ENCODE assay signal across 8 cellular contexts in the genomic region with DNA sequence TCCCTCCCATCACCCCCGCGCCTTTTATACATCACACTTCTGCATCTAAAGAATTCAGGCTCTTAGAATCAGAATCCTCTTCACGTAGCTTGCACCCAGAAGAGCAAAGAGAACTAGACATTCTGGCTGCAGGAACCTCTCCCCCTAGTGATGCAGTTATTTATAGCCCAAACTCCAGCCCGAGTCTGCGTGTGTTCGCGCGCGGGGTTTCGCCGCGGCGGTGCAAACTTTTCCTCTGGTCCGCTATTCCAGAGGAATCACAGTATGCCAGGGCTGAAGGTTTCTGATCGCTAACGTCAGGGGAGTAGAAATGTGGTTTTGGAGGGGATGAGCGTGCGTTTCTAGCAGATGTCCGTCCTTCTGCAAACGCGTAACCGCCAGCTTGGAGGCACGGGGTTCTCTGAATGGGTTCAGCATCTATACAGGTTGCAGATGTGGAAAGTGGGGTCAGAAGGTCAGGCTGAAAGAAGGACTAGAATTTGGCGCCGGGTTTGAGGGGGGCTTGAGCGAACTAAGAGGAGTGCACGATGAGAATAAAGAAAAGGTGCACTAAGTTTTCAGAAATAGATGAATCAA. TPM values are rescaled to one million over a fixed set of nuclear protein-coding genes. Genes with fewer than 3 reads are reported as not detected.
DNase-seq lines count a peak whose midpoint lies in the region; ATAC-seq and TF ChIP-seq lines count a peak whose summit lies in the region.

No MANE protein-coding gene starts in this region.

- H3K9ac ChIP-seq in ES-I3 (ENCODE audit: low read depth, low read length) = peak overlapping the region; percentile 92; the same call in 1 of the 2 replicates

- no peaks in the 10 kb centered on the region for H3K36me3 Mint-ChIP-seq in endothelial cell (ENCODE audit: low read depth, unreplicated experiment)

- no peaks in the 10 kb centered on the region for H3K36me3 ChIP-seq in ES-I3 (ENCODE audit: insufficient read depth, low read length)

- H3K4me3 Mint-ChIP-seq in endothelial cell (ENCODE audit: unreplicated experiment) = peak overlapping the region; percentile 92

- no peaks in the 10 kb centered on the region for H3K9me3 ChIP-seq in ES-I3 (ENCODE audit: control insufficient read depth, insufficient read depth, low read length)

- peaks cover 12% of the 10 kb centered on the region for H3K27me3 Mint-ChIP-seq in endothelial cell (ENCODE audit: unreplicated experiment)

- peaks cover 29% of the 10 kb centered on the region for H3K4me1 Mint-ChIP-seq in endothelial cell (ENCODE audit: unreplicated experiment)

- ATAC-seq in HG03342 (IDR thresholded peaks at IDR 0.05; ENCODE audit: unreplicated experiment) (no peak), HG02870 (IDR thresholded peaks at IDR 0.05; ENCODE audit: unreplicated experiment) (no peak), GM21360 (IDR thresholded peaks at IDR 0.05; ENCODE audit: unreplicated experiment) (no peak)

- DNase-seq in NCI-H2029 (lab: John Stamatoyannopoulos, UW) = peak; percentile 43
- peak; percentile 37 for DNase-seq in endothelial cell (ENCODE audit: low spot score)
- peak in 32 of 56 donors; percentile 4 to 75 (median 40) for DNase-seq in nucleus accumbens (lab: John Stamatoyannopoulos, UW)
- DNase-seq in stimulated activated CD4-positive, alpha-beta T cell treated with anti-CD3 and anti-CD28 coated beads, Interleukin-4, amount 100 ng/mL, for 4 hours = no peak

- H3K9me3 Mint-ChIP-seq in endothelial cell (ENCODE audit: unreplicated experiment) = no peaks in the 10 kb centered on the region

- TF ChIP-seq CTCF in endothelial cell (IDR thresholded peaks at IDR 0.05; ENCODE audit: unreplicated experiment) = no peak

- H3K27ac Mint-ChIP-seq in endothelial cell (ENCODE audit: unreplicated experiment) = peak overlapping the region; percentile 13

- H3K4me1 ChIP-seq in ES-I3 (ENCODE audit: insufficient read depth, low read length) = peaks cover 4% of the 10 kb centered on the region; the same call in 1 of the 2 replicates

RNA-seq across cellular contexts. Expression of a gene that starts 1.9 kb away (rescaled TPM):
- 12.1 TPM for total RNA-seq in endothelial cell (ENCODE audit: unreplicated experiment)

Comparison
In these comparisons a context has a peak if more than half of its experiments do, and no peak if none do; other contexts are left out.
1. DNase-seq: peak in NCI-H2029 (single experiment), endothelial cell (single experiment) and nucleus accumbens (32 of 56); none in stimulated activated CD4-positive, alpha-beta T cell treated with anti-CD3 and anti-CD28 coated beads, Interleukin-4, amount 100 ng/mL, for 4 hours (0 of 2).